ENCODE assay signal across 8 cellular contexts in the genomic region with DNA sequence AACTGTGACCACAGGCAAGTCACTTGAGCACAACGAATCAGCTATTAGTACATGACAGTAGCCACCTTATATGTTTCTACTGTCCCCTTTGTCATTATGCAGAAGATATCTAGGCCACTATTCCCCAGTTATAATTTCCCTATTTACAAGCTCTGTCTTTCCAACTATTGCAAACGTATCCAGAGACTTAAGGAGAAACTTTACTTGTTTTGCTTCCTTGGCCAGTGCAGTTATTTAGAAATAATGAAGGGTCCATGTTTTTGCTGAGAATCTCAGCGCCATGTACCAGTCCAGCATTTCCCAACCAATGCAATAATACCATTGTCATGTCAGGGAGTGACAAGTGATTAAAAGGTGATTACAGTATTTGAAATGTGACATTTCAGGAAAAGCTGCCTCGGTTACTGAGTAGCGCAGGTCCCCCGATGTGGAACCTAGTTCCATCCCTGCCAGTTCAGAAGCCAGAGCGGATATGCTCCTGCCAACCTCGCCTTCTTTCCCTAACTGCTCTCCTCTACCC. TPM values are rescaled to one million over a fixed set of nuclear protein-coding genes. Genes with fewer than 3 reads are reported as not detected.
A peak's percentile ranks its signal among the peaks of the same experiment; 100 is the strongest.
DNase-seq lines count a peak whose midpoint lies in the region; ATAC-seq and TF ChIP-seq lines count a peak whose summit lies in the region.

No MANE protein-coding gene starts in this region.

- peak; percentile 13 for DNase-seq in NCI-H2107 treated with DMSO at 0.1 percent for 48 hours (lab: John Stamatoyannopoulos, UW; ENCODE audit: unreplicated experiment)
- DNase-seq in NCI-H2107 (lab: John Stamatoyannopoulos, UW): no peak
- DNase-seq in NCI-H510A treated with DMSO at 0.1 percent for 48 hours (lab: John Stamatoyannopoulos, UW): peak; percentile 67
- DNase-seq in dorsolateral prefrontal cortex: no peak
- DNase-seq in 8988T: no peak

- H3K9me3 ChIP-seq in mucosa of rectum (ENCODE audit: control insufficient read depth in 2 of 2, low read length in 2 of 2): no peaks in the 10 kb centered on the region

- H3K27me3 ChIP-seq in dorsolateral prefrontal cortex: no peaks in the 10 kb centered on the region
- no peaks in the 10 kb centered on the region for H3K27me3 ChIP-seq in mucosa of rectum (ENCODE audit: control insufficient read depth in 2 of 2, insufficient read depth in 2 of 2, low read length in 2 of 2)

- H3K36me3 ChIP-seq in mucosa of rectum (ENCODE audit: control insufficient read depth in 2 of 2, insufficient read depth in 2 of 2, low read length in 2 of 2): no peaks in the 10 kb centered on the region

- intact Hi-C loops in dorsolateral prefrontal cortex (cut with DNase I): loop anchor here in 1 of 2 donors (2.0 kb wide), 1 partner anchor 64 kb away; no protein-coding TSS in a partner anchor

- TF ChIP-seq CTCF in dorsolateral prefrontal cortex (IDR thresholded peaks at IDR 0.05 in 54 of 56, conservative IDR thresholded peaks at IDR 0.05 in 2 of 56; ENCODE audit: low read depth in 1 of 56, partially characterized antibody in 56 of 56): no peak

- H3K27ac ChIP-seq in dorsolateral prefrontal cortex (peak overlapping the region; percentile 72 to 99 (median 95)), mucosa of rectum (ENCODE audit: low read depth in 2 of 2, low read length in 2 of 2) (peak overlapping the region; percentile 87 to 90)

- peaks cover 5 to 9% of the 10 kb centered on the region in 2 donors for H3K4me1 ChIP-seq in mucosa of rectum (ENCODE audit: control insufficient read depth in 2 of 2, insufficient read depth in 2 of 2, low read length in 2 of 2)

- H3K9ac ChIP-seq in mucosa of rectum (ENCODE audit: low read depth in 1 of 2, low read length in 2 of 2): peak overlapping the region; percentile 82 to 89

- peak overlapping the region; percentile 49 to 98 (median 85) for H3K4me3 ChIP-seq in dorsolateral prefrontal cortex
- H3K4me3 ChIP-seq in mucosa of rectum (ENCODE audit: low read length in 2 of 2): peak overlapping the region; percentile 85 to 87

- ATAC-seq in HG02970 (IDR thresholded peaks at IDR 0.05; ENCODE audit: low FRiP score, unreplicated experiment) (no peak), HG03342 (IDR thresholded peaks at IDR 0.05; ENCODE audit: unreplicated experiment) (no peak)

RNA-seq across cellular contexts. Expression of gene ZNF624, which starts 0.7 kb away (rescaled TPM):
- 10 to 100 TPM in 46 of 120 experiments, 1 to 10 TPM in 74; 3.7 to 16.0 (median 9.3) TPM for total RNA-seq in dorsolateral prefrontal cortex

RNA-seq across cellular contexts. Expression of gene CCDC144A, which starts 37.1 kb away (rescaled TPM):
- total RNA-seq in dorsolateral prefrontal cortex: 100 to 1,000 TPM in 2 of 120 experiments, 10 to 100 TPM in 118; 23.7 to 115 (median 50.3) TPM

Comparison
In these comparisons a context has a peak if more than half of its experiments do, and no peak if none do; other contexts are left out.
1. DNase-seq: peak in NCI-H2107 treated with DMSO at 0.1 percent for 48 hours (single experiment) and NCI-H510A treated with DMSO at 0.1 percent for 48 hours (single experiment); none in NCI-H2107 (single experiment), dorsolateral prefrontal cortex (0 of 10) and 8988T (single experiment).